ENCODE assay signal across 8 cellular contexts in genomic region chr15:52568569-52569243, GRCh38. TPM values are rescaled to one million over a fixed set of nuclear protein-coding genes. Genes with fewer than 3 reads are reported as not detected.
DNase-seq lines count a peak whose midpoint lies in the region; ATAC-seq and TF ChIP-seq lines count a peak whose summit lies in the region.

Gene ARPP19, minus strand, starts transcription at chr15:52569030. Its CDS starts 138 bp downstream, at chr15:52568892.

- H3K4me1 ChIP-seq in BLaER1: peaks cover 20% of the 10 kb centered on the region
- H3K4me1 ChIP-seq in left lung: peaks cover 24 to 43% of the 10 kb centered on the region in 2 donors

- H3K27me3 ChIP-seq in BLaER1 (no peaks in the 10 kb centered on the region), left lung (no peaks in the 10 kb centered on the region)

- H3K9ac ChIP-seq in BLaER1: peak within 1 kb of the TSS; percentile 96

- TF ChIP-seq CTCF in left lung (IDR thresholded peaks at IDR 0.05): peak; percentile 11 to 12

- H3K27ac ChIP-seq in BLaER1 (peak within 1 kb of the TSS; percentile 91), left lung (peak within 1 kb of the TSS; percentile 89 to 96)

- DNase-seq in NCI-H526 (lab: John Stamatoyannopoulos, UW) (peak; percentile 88 to 96), dedifferentiated amniotic fluid mesenchymal stem cell (ENCODE audit: extremely low spot score) (peak; percentile 75), left lung (peak; percentile 93 to 97)
- DNase-seq in activated CD4-positive, alpha-beta T cell treated with anti-CD3 and anti-CD28 coated beads, Interleukin-2, amount 50 U/mL, for 1 hour: peak; percentile 71
- DNase-seq in stimulated activated CD4-positive, alpha-beta T cell treated with anti-CD3 and anti-CD28 coated beads, Interleukin-4, amount 100 ng/mL, for 1 hour: peak; percentile 72

- H3K36me3 ChIP-seq in BLaER1 (peaks cover 13% of the 10 kb centered on the region; the same call in 1 of the 2 replicates), left lung (no peaks in the 10 kb centered on the region)

- H3K9me3 ChIP-seq in BLaER1 (no peaks in the 10 kb centered on the region), left lung (no peaks in the 10 kb centered on the region)

- peak within 1 kb of the TSS; percentile 81 for H3K4me3 ChIP-seq in BLaER1
- peak within 1 kb of the TSS; percentile 55 to 87 for H3K4me3 ChIP-seq in left lung

- H4K20me1 ChIP-seq in BLaER1: peaks cover 46% of the 10 kb centered on the region

- ATAC-seq in GM19324 (IDR thresholded peaks at IDR 0.05; ENCODE audit: low FRiP score, unreplicated experiment) (peak; percentile 67), HG03469 (IDR thresholded peaks at IDR 0.05; ENCODE audit: unreplicated experiment) (peak; percentile 51), left lung (peak; percentile 91)

- intact Hi-C loops in left lung (cut with DNase I): no loop called here

- H3K4me2 ChIP-seq in BLaER1: peak within 1 kb of the TSS; percentile 82

RNA-seq across cellular contexts. Expression of gene ARPP19, which starts in this region (rescaled TPM):
- total RNA-seq in left lung: 100 to 1,000 TPM; 152 to 158 TPM

Comparison
In these comparisons a context has a peak if more than half of its experiments do, and no peak if none do; other contexts are left out.
1. Peak in every context shown above with its lines: DNase-seq, ATAC-seq, H3K4me3 ChIP-seq and H3K27ac ChIP-seq.